In genomic region chr9:23826120-23826629, GRCh38 we compare ENCODE assay signal across 8 cellular contexts. TPM values are rescaled to one million over a fixed set of nuclear protein-coding genes. Genes with fewer than 3 reads are reported as not detected.
DNase-seq lines count a peak whose midpoint lies in the region; ATAC-seq, FAIRE-seq and TF ChIP-seq lines count a peak whose summit lies in the region.

TSS of gene ELAVL2 (minus strand) at chr9:23826240. CDS start at chr9:23762234, 64,006 bp downstream.

- ATAC-seq in naive thymus-derived CD8-positive, alpha-beta T cell = peak; percentile 59 to 79
- no peak for ATAC-seq in GM19463 (IDR thresholded peaks at IDR 0.05; ENCODE audit: unreplicated experiment)
- ATAC-seq in GM21528 (IDR thresholded peaks at IDR 0.05; ENCODE audit: low FRiP score, unreplicated experiment) = no peak

- H3K4me1 Mint-ChIP-seq in activated naive CD4-positive, alpha-beta T cell treated with anti-CD3 and anti-CD28 coated beads, Interleukin-2, amount 10 ng/mL, durations not matched to agents 7 days and 5 days = no peaks in the 10 kb centered on the region
- H3K4me1 Mint-ChIP-seq in naive thymus-derived CD8-positive, alpha-beta T cell = no peaks in the 10 kb centered on the region

- no peak within 1 kb of the TSS for H3K4me3 Mint-ChIP-seq in activated naive CD4-positive, alpha-beta T cell treated with anti-CD3 and anti-CD28 coated beads, Interleukin-2, amount 10 ng/mL, durations not matched to agents 7 days and 5 days
- H3K4me3 Mint-ChIP-seq in naive thymus-derived CD8-positive, alpha-beta T cell = no peak within 1 kb of the TSS

- DNase-seq in NCI-H2196 treated with DMSO at 0.1 percent for 48 hours (lab: John Stamatoyannopoulos, UW; ENCODE audit: unreplicated experiment) (peak; percentile 77), frontal cortex (ENCODE audit: low spot score in 2 of 2) (peak; percentile 53 to 59), testis (peak; percentile 98)
- DNase-seq in activated naive CD4-positive, alpha-beta T cell treated with anti-CD3 and anti-CD28 coated beads, Interleukin-2, amount 10 ng/mL, durations not matched to agents 7 days and 5 days = peak; percentile 36
- DNase-seq in naive thymus-derived CD8-positive, alpha-beta T cell = peak in 8 of 10 donors; percentile 12 to 72 (median 28)

- H3K27me3 Mint-ChIP-seq in activated naive CD4-positive, alpha-beta T cell treated with anti-CD3 and anti-CD28 coated beads, Interleukin-2, amount 10 ng/mL, durations not matched to agents 7 days and 5 days = peaks cover 40% of the 10 kb centered on the region
- H3K27me3 Mint-ChIP-seq in naive thymus-derived CD8-positive, alpha-beta T cell = peaks cover 27 to 45% (median 30%) of the 10 kb centered on the region in 5 donors

- H3K27me3 ChIP-seq in testis = no peaks in the 10 kb centered on the region

- no peaks in the 10 kb centered on the region for H3K36me3 Mint-ChIP-seq in activated naive CD4-positive, alpha-beta T cell treated with anti-CD3 and anti-CD28 coated beads, Interleukin-2, amount 10 ng/mL, durations not matched to agents 7 days and 5 days
- peaks cover 3 to 16% (median 9%) of the 10 kb centered on the region in 3 donors for H3K36me3 Mint-ChIP-seq in naive thymus-derived CD8-positive, alpha-beta T cell

- H3K4me3 ChIP-seq in GM08714 (ENCODE audit: low read length) (peak within 1 kb of the TSS; percentile 53), testis (peak within 1 kb of the TSS; percentile 27 to 54)

- FAIRE-seq in frontal cortex (lab: Jason Lieb, UNC) = no peak

- CTCF ChIA-PET in activated naive CD4-positive, alpha-beta T cell treated with anti-CD3 and anti-CD28 coated beads, Interleukin-2, amount 10 ng/mL, durations not matched to agents 7 days and 5 days (lab: Charles Lee) = no interaction called here

- no peaks in the 10 kb centered on the region for H3K36me3 ChIP-seq in testis (ENCODE audit: low read depth, missing control alignments)

- TF ChIP-seq POLR2A in testis (IDR thresholded peaks at IDR 0.05) = no peak

- H3K4me1 ChIP-seq in testis = peaks cover 2% of the 10 kb centered on the region

- POLR2A ChIA-PET in naive thymus-derived CD8-positive, alpha-beta T cell (lab: Charles Lee) = no interaction called here

- H3K9me3 ChIP-seq in testis = no peaks in the 10 kb centered on the region

- no peak within 1 kb of the TSS for H3K27ac Mint-ChIP-seq in activated naive CD4-positive, alpha-beta T cell treated with anti-CD3 and anti-CD28 coated beads, Interleukin-2, amount 10 ng/mL, durations not matched to agents 7 days and 5 days
- H3K27ac Mint-ChIP-seq in naive thymus-derived CD8-positive, alpha-beta T cell = no peak within 1 kb of the TSS

- H3K27ac ChIP-seq in testis = no peak within 1 kb of the TSS

- 1% methylated on average over 30 of the region's 30 CpGs for WGBS in testis, 2 donors

- no peak for TF ChIP-seq CTCF in testis (IDR thresholded peaks at IDR 0.05)

- no peaks in the 10 kb centered on the region for H3K9me3 Mint-ChIP-seq in activated naive CD4-positive, alpha-beta T cell treated with anti-CD3 and anti-CD28 coated beads, Interleukin-2, amount 10 ng/mL, durations not matched to agents 7 days and 5 days
- peaks cover 3 to 34% (median 17%) of the 10 kb centered on the region in 9 donors for H3K9me3 Mint-ChIP-seq in naive thymus-derived CD8-positive, alpha-beta T cell

- intact Hi-C loops in testis (cut with DNase I; ENCODE audit: low total_unique reads) = no loop called here

RNA-seq across cellular contexts. Expression of gene ELAVL2, which starts in this region (rescaled TPM):
- total RNA-seq in frontal cortex (311 TPM), testis (10 to 100 TPM; 75.7 to 77.0 TPM)
- total RNA-seq in naive thymus-derived CD8-positive, alpha-beta T cell = not detected
- polyA plus RNA-seq in naive thymus-derived CD8-positive, alpha-beta T cell = not detected
- polyA plus RNA-seq in testis (ENCODE audit: insufficient read depth, low read depth, low replicate concordance) = 52.7 TPM

Comparison
In these comparisons a context has a peak if more than half of its experiments do, and no peak if none do; other contexts are left out.
1. RNA of gene ELAVL2 (total RNA-seq): 311 TPM in frontal cortex (single experiment) and 75.7 to 77.0 TPM in testis; not detected in naive thymus-derived CD8-positive, alpha-beta T cell; every median in the first group is over 10 times any median in the second.
2. RNA of gene ELAVL2 (polyA plus RNA-seq): 52.7 TPM in testis (single experiment); not detected in naive thymus-derived CD8-positive, alpha-beta T cell; every median in the first group is over 10 times any median in the second.
3. Peak in DNase-seq and ATAC-seq in naive thymus-derived CD8-positive, alpha-beta T cell; RNA of the gene not detected or under 1 TPM.
4. DNase-seq: peak in every context shown above with its lines; median percentile 98 in testis; 77 in NCI-H2196 treated with DMSO at 0.1 percent for 48 hours; 56 in frontal cortex; 36 in activated naive CD4-positive, alpha-beta T cell treated with anti-CD3 and anti-CD28 coated beads, Interleukin-2, amount 10 ng/mL, durations not matched to agents 7 days and 5 days; 28 in naive thymus-derived CD8-positive, alpha-beta T cell.